8 cellular contexts compared by ENCODE assay signal in the genomic region with DNA sequence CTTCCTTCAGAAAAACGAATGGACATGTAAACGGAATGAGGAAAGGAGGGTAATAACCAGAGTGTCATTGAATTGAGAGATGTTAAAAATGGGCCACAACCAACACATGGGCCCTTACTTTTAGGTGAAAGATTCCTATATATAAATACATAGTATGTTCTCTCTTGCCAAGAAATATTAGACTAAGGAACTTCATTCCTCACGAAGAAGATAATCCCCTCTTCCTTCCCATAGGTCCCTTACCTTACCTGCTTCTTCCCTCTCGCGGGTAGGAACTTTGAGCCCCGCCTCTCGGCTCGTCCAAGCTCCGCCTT. TPM values are rescaled to one million over a fixed set of nuclear protein-coding genes. Genes with fewer than 3 reads are reported as not detected.
DNase-seq lines count a peak whose midpoint lies in the region; ATAC-seq and TF ChIP-seq lines count a peak whose summit lies in the region.

No MANE protein-coding gene starts in this region.

- H3K27ac ChIP-seq in ACC112 (ENCODE audit: low read depth, low read length), result peak overlapping the region; percentile 63

- H3K4me3 ChIP-seq in ACC112 (ENCODE audit: low read depth, low read length) (peak overlapping the region; percentile 93), mucosa of descending colon (peak overlapping the region; percentile 92)
- peak overlapping the region; percentile 91 for H3K4me3 ChIP-seq in Jurkat, Clone E6-1 (ENCODE audit: low read length)

- H3K4me1 ChIP-seq in ACC112 (ENCODE audit: control insufficient read depth, insufficient read depth, low read length, unreplicated experiment), result peaks cover 17% of the 10 kb centered on the region
- peaks cover 4% of the 10 kb centered on the region for H3K4me1 ChIP-seq in mucosa of descending colon (ENCODE audit: low read depth)

- H3K27me3 ChIP-seq in ACC112 (ENCODE audit: insufficient read depth, low read length), result no peaks in the 10 kb centered on the region

- no peaks in the 10 kb centered on the region for H3K9me3 Mint-ChIP-seq in central memory CD8-positive, alpha-beta T cell

- H3K36me3 Mint-ChIP-seq in central memory CD8-positive, alpha-beta T cell (ENCODE audit: insufficient read depth), result peaks cover 5% of the 10 kb centered on the region

- no peaks in the 10 kb centered on the region for H3K27me3 Mint-ChIP-seq in central memory CD8-positive, alpha-beta T cell

- H3K79me2 ChIP-seq in ACC112 (ENCODE audit: control insufficient read depth, insufficient read depth, low read length, unreplicated experiment), result peaks cover 36% of the 10 kb centered on the region

- H3K4me1 Mint-ChIP-seq in central memory CD8-positive, alpha-beta T cell, result peaks cover 32% of the 10 kb centered on the region

- peak overlapping the region; percentile 95 for H3K27ac Mint-ChIP-seq in central memory CD8-positive, alpha-beta T cell (ENCODE audit: low read depth)

- H3K36me3 ChIP-seq in ACC112 (ENCODE audit: insufficient read depth, low read length) (no peaks in the 10 kb centered on the region), mucosa of descending colon (ENCODE audit: low read depth) (peaks cover 7% of the 10 kb centered on the region)

- no peak for TF ChIP-seq CTCF in mucosa of descending colon (IDR thresholded peaks at IDR 0.05)

- no peaks in the 10 kb centered on the region for H3K9me3 ChIP-seq in mucosa of descending colon

- ATAC-seq in central memory CD8-positive, alpha-beta T cell (replicated peaks; ENCODE audit: extremely low read depth, poor library complexity, severe bottlenecking), result no peak
- ATAC-seq in mucosa of descending colon, result peak; percentile 0
- ATAC-seq in GM18519 (IDR thresholded peaks at IDR 0.05; ENCODE audit: low FRiP score, unreplicated experiment), result no peak

- H3K4me3 Mint-ChIP-seq in central memory CD8-positive, alpha-beta T cell, result peak overlapping the region; percentile 97

- intact Hi-C loops in mucosa of descending colon (cut with DNase I, micrococcal nuclease), result no loop called here

- peak overlapping the region; percentile 88 for H2AFZ ChIP-seq in ACC112 (ENCODE audit: low read length, unreplicated experiment)

- no peak for DNase-seq in Jurkat, Clone E6-1 (ENCODE audit: low read depth, low spot score)
- DNase-seq in central memory CD8-positive, alpha-beta T cell (ENCODE audit: low spot score in 2 of 2), result no peak
- DNase-seq in mucosa of descending colon (no peak), midbrain (lab: John Stamatoyannopoulos, UW) (no peak), G401 (ENCODE audit: low spot score) (no peak), GDM1 (lab: John Stamatoyannopoulos, UW) (no peak)

- in situ Hi-C loops in G401 (cut with HindIII; ENCODE audit: low sequenced_read_pairs), result no loop called here

RNA-seq across cellular contexts. Expression of a gene that starts 0.3 kb away (rescaled TPM):
- 10.8 TPM for polyA plus RNA-seq in Jurkat, Clone E6-1 (2012; ENCODE audit: insufficient read depth, insufficient read length)
- total RNA-seq in mucosa of descending colon, result 10 to 100 TPM; 12.9 to 15.5 (median 14.8) TPM
- total RNA-seq in G401 (2014; rRNA removed; shearing (Covaris generic)), result 6.7 and 12.0 TPM in 2 replicates

RNA-seq across cellular contexts. Expression of a gene that starts 0.7 kb away (rescaled TPM):
- polyA plus RNA-seq in Jurkat, Clone E6-1 (2012; ENCODE audit: insufficient read depth, insufficient read length), result not detected
- total RNA-seq in mucosa of descending colon, result 1 to 10 TPM in 2 of 3 donors, under 1 TPM in 1; 0.96 to 1.6 (median 1.5) TPM
- total RNA-seq in G401 (2014; rRNA removed; shearing (Covaris generic)), result 1.2 and 1.4 TPM in 2 replicates
